ENCODE assay signal across 8 cellular contexts in genomic region chr12:117854339-117855012, GRCh38.
DNase-seq lines count a peak whose midpoint lies in the region; ATAC-seq lines count a peak whose summit lies in the region.

No MANE protein-coding gene starts in this region.

- H3K9me3 Mint-ChIP-seq in activated naive CD8-positive, alpha-beta T cell treated with anti-CD3 and anti-CD28 coated beads for 36 hours: peaks cover 11% of the 10 kb centered on the region
- no peaks in the 10 kb centered on the region for H3K9me3 Mint-ChIP-seq in stimulated activated naive CD8-positive, alpha-beta T cell treated with anti-CD3 and anti-CD28 coated beads, Interleukin-15, amount 100 ng/mL, for 72 hours

- H3K4me1 Mint-ChIP-seq in activated naive CD8-positive, alpha-beta T cell treated with anti-CD3 and anti-CD28 coated beads for 36 hours: no peaks in the 10 kb centered on the region
- H3K4me1 Mint-ChIP-seq in stimulated activated naive CD8-positive, alpha-beta T cell treated with anti-CD3 and anti-CD28 coated beads, Interleukin-15, amount 100 ng/mL, for 72 hours: peaks cover 5% of the 10 kb centered on the region

- H3K27ac Mint-ChIP-seq in activated naive CD8-positive, alpha-beta T cell treated with anti-CD3 and anti-CD28 coated beads for 36 hours: no peak overlapping the region
- no peak overlapping the region for H3K27ac Mint-ChIP-seq in stimulated activated naive CD8-positive, alpha-beta T cell treated with anti-CD3 and anti-CD28 coated beads, Interleukin-15, amount 100 ng/mL, for 72 hours

- H3K36me3 Mint-ChIP-seq in activated naive CD8-positive, alpha-beta T cell treated with anti-CD3 and anti-CD28 coated beads for 36 hours: no peaks in the 10 kb centered on the region

- DNase-seq in DMS53 (lab: John Stamatoyannopoulos, UW) (peak; percentile 88), NOMO-1 treated with DMSO at 0.1 percent for 48 hours (lab: John Stamatoyannopoulos, UW; ENCODE audit: unreplicated experiment) (peak; percentile 39), left colon (peak in 1 of 2 donors; percentile 49)
- peak; percentile 44 for DNase-seq in activated naive CD8-positive, alpha-beta T cell treated with anti-CD3 and anti-CD28 coated beads for 36 hours
- peak; percentile 42 to 47 for DNase-seq in stimulated activated naive CD8-positive, alpha-beta T cell treated with anti-CD3 and anti-CD28 coated beads, Interleukin-15, amount 100 ng/mL, for 72 hours

- H3K27me3 Mint-ChIP-seq in activated naive CD8-positive, alpha-beta T cell treated with anti-CD3 and anti-CD28 coated beads for 36 hours: peaks cover 20% of the 10 kb centered on the region
- H3K27me3 Mint-ChIP-seq in stimulated activated naive CD8-positive, alpha-beta T cell treated with anti-CD3 and anti-CD28 coated beads, Interleukin-15, amount 100 ng/mL, for 72 hours: peaks cover 18% of the 10 kb centered on the region

- no peak overlapping the region for H3K4me3 Mint-ChIP-seq in activated naive CD8-positive, alpha-beta T cell treated with anti-CD3 and anti-CD28 coated beads for 36 hours
- H3K4me3 Mint-ChIP-seq in stimulated activated naive CD8-positive, alpha-beta T cell treated with anti-CD3 and anti-CD28 coated beads, Interleukin-15, amount 100 ng/mL, for 72 hours: no peak overlapping the region

- intact Hi-C loops in left colon (cut with DNase I, micrococcal nuclease): no loop called here

- ATAC-seq in HG03354 (IDR thresholded peaks at IDR 0.05; ENCODE audit: poor library complexity, severe bottlenecking, unreplicated experiment) (peak; percentile 54), left colon (peak; percentile 68), GM19395 (IDR thresholded peaks at IDR 0.05; ENCODE audit: unreplicated experiment) (no peak), HG03175 (IDR thresholded peaks at IDR 0.05; ENCODE audit: unreplicated experiment) (no peak)
- ATAC-seq in stimulated activated naive CD8-positive, alpha-beta T cell treated with anti-CD3 and anti-CD28 coated beads, Interleukin-15, amount 100 ng/mL, for 72 hours: peak; percentile 66

Comparison
In these comparisons a context has a peak if more than half of its experiments do, and no peak if none do; other contexts are left out.
1. ATAC-seq: peak in HG03354 (single experiment), left colon (single experiment) and stimulated activated naive CD8-positive, alpha-beta T cell treated with anti-CD3 and anti-CD28 coated beads, Interleukin-15, amount 100 ng/mL, for 72 hours (single experiment); none in GM19395 (single experiment) and HG03175 (single experiment).